Comparison of ENCODE assay signal across 19 cellular contexts in the genomic region with DNA sequence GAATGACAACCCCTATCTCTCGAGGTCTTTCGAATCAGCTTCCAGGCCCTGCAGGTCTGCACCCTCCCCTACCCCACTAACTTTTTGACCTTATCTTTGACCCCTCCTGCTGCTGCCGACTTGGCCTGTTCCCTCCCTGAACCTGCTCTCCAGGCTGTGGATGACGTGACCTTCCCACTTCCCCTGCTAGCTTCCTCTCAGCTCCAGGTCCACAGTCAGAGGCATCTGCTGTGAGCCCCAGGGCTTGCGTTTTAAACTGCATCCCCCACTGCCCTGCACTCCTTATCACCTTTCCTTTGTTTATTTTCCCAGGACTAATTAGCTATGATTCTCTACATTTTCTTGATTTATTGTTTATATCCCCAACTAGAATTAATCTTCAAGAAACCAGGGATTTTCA.
DNase-seq lines count a peak whose midpoint lies in the region; ATAC-seq and TF ChIP-seq lines count a peak whose summit lies in the region.
"Had no signal": no experiment of that assay in that cellular context is flagged by ENCODE, and none has a peak within 500 bp of the region (broad histone marks: within the 10 kb centered on the region; RNA-seq: fewer than 3 reads in every experiment).

No MANE protein-coding gene starts in this region.

- no peak overlapping the region for H3K4me3 ChIP-seq in BLaER1 treated with 17β-estradiol and CSF1 and Interleukin-3, amounts not matched to agents 10 nM and 100 nM
- H3K4me3 ChIP-seq in CD8-positive, alpha-beta T cell (ENCODE audit: low read depth, low read length), result no peak overlapping the region
- H3K4me3 ChIP-seq: GM23338 had no signal

- DNase-seq in SKM-1 treated with dmso at 0.1 percent for 144 hours (lab: John Stamatoyannopoulos, UW; ENCODE audit: unreplicated experiment) (peak; percentile 0), SKM-1 (lab: John Stamatoyannopoulos, UW; ENCODE audit: unreplicated experiment) (no peak), Kasumi-1 (lab: John Stamatoyannopoulos, UW) (peak; percentile 14 to 35), posterior vena cava (ENCODE audit: low spot score) (no peak)
- DNase-seq in CD8-positive, alpha-beta T cell, result no peak
- DNase-seq: 8988T; CD4-positive, alpha-beta T cell; DMS153; DMS79; GDM1; HCEC 1CT; HFFc6 had no signal

- peak overlapping the region in 9 of 11 experiments; percentile 8 to 60 (median 38); a peak in 18 of 22 replicates for H3K4me2 ChIP-seq in BLaER1 treated with 17β-estradiol and CSF1 and Interleukin-3, amounts not matched to agents 10 nM and 100 nM
- H3K4me2 ChIP-seq: GM23338 had no signal

- peaks cover 27% of the 10 kb centered on the region for H3K27me3 Mint-ChIP-seq in CD8-positive, alpha-beta T cell (ENCODE audit: low read depth)

- H3K9ac ChIP-seq in BLaER1 treated with 17β-estradiol and CSF1 and Interleukin-3, amounts not matched to agents 10 nM and 100 nM, result no peak overlapping the region

- H3K36me3 Mint-ChIP-seq in CD8-positive, alpha-beta T cell, result no peaks in the 10 kb centered on the region

- H3K27ac ChIP-seq in BLaER1 treated with 17β-estradiol and CSF1 and Interleukin-3, amounts not matched to agents 10 nM and 100 nM, result no peak overlapping the region
- H3K27ac ChIP-seq in CD8-positive, alpha-beta T cell (ENCODE audit: low read depth, low read length), result no peak overlapping the region
- H3K27ac ChIP-seq: C4-2B had no signal

- peaks cover 4 to 29% (median 12%) of the 10 kb centered on the region in 10 experiments; a peak in 17 of 20 replicates for H3K4me1 ChIP-seq in BLaER1 treated with 17β-estradiol and CSF1 and Interleukin-3, amounts not matched to agents 10 nM and 100 nM
- H3K4me1 ChIP-seq in CD8-positive, alpha-beta T cell (ENCODE audit: insufficient read depth, low read length), result no peaks in the 10 kb centered on the region

- CTCF ChIA-PET in CD8-positive, alpha-beta T cell (lab: Charles Lee), result interaction anchor here (0.7 to 1.7 kb wide), 2 partner anchors 9 to 71 kb away, joined by 3 to 4 read pairs; no protein-coding TSS in a partner anchor

- no peak overlapping the region for H3K4me3 Mint-ChIP-seq in CD8-positive, alpha-beta T cell
- H3K4me3 Mint-ChIP-seq: B cell; CD4-positive, alpha-beta T cell; GM23338; HFFc6; IgD-negative memory B cell had no signal

- peaks cover 39 to 64% (median 57%) of the 10 kb centered on the region in 11 experiments for H3K9me3 ChIP-seq in BLaER1 treated with 17β-estradiol and CSF1 and Interleukin-3, amounts not matched to agents 10 nM and 100 nM (replicated peaks in 1 of 11)
- H3K9me3 ChIP-seq in CD8-positive, alpha-beta T cell (ENCODE audit: low read length), result peaks cover 7% of the 10 kb centered on the region

- H4K20me1 ChIP-seq in BLaER1 treated with 17β-estradiol and CSF1 and Interleukin-3, amounts not matched to agents 10 nM and 100 nM, result no peaks in the 10 kb centered on the region

- intact Hi-C loops in posterior vena cava (cut with DNase I), result no loop called here
- intact Hi-C loops in CD8-positive, alpha-beta T cell (cut with DNase I, micrococcal nuclease), result no loop called here

- ATAC-seq in CD8-positive, alpha-beta T cell, result no peak
- ATAC-seq in HG03354 (IDR thresholded peaks at IDR 0.05; ENCODE audit: poor library complexity, severe bottlenecking, unreplicated experiment), result no peak
- ATAC-seq: GM23338, HepG2 had no signal

- H3K27me3 ChIP-seq in BLaER1 treated with 17β-estradiol and CSF1 and Interleukin-3, amounts not matched to agents 10 nM and 100 nM, result no peaks in the 10 kb centered on the region
- no peaks in the 10 kb centered on the region for H3K27me3 ChIP-seq in CD8-positive, alpha-beta T cell (ENCODE audit: insufficient read depth, low read length)

- POLR2A ChIA-PET in CD8-positive, alpha-beta T cell (lab: Charles Lee), result interaction anchor here (0.8 kb wide), 1 partner anchor 14 kb away, joined by 3 read pairs; no protein-coding TSS in a partner anchor

- H3K36me3 ChIP-seq in BLaER1 treated with 17β-estradiol and CSF1 and Interleukin-3, amounts not matched to agents 10 nM and 100 nM, result 0 out of 22 replicates have a peak, but pooled peaks cover 0 to 4% (median 0%) of the 10 kb centered on the region in 11 experiments
- no peaks in the 10 kb centered on the region for H3K36me3 ChIP-seq in CD8-positive, alpha-beta T cell (ENCODE audit: insufficient read depth, low read length)

- H3K9me3 Mint-ChIP-seq in CD8-positive, alpha-beta T cell, result peaks cover 3% of the 10 kb centered on the region
- H3K9me3 Mint-ChIP-seq: GM23338 had no signal

- no peak overlapping the region for H3K27ac Mint-ChIP-seq in CD8-positive, alpha-beta T cell
- H3K27ac Mint-ChIP-seq: B cell; CD4-positive, alpha-beta T cell; GM23338; HFFc6; IgD-negative memory B cell had no signal

- TF ChIP-seq CTCF in CD8-positive, alpha-beta T cell (IDR thresholded peaks at IDR 0.05), result no peak

- no peaks in the 10 kb centered on the region for H3K4me1 Mint-ChIP-seq in CD8-positive, alpha-beta T cell (ENCODE audit: low read depth)
- H3K4me1 Mint-ChIP-seq: B cell, GM23338 had no signal

Comparison
In these comparisons a context has a peak if more than half of its experiments do, and no peak if none do; other contexts are left out.
1. DNase-seq: peak in SKM-1 treated with dmso at 0.1 percent for 144 hours (single experiment) and Kasumi-1 (2 of 2); none in SKM-1 (single experiment), posterior vena cava (single experiment) and CD8-positive, alpha-beta T cell (0 of 7).